Comparison of ENCODE assay signal across 23 cellular contexts in genomic region chr2:187890690-187891089, GRCh38.
DNase-seq lines count a peak whose midpoint lies in the region; ATAC-seq, FAIRE-seq and TF ChIP-seq lines count a peak whose summit lies in the region.
"Had no signal": no experiment of that assay in that cellular context is flagged by ENCODE, and none has a peak within 500 bp of the region (broad histone marks: within the 10 kb centered on the region; RNA-seq: fewer than 3 reads in every experiment).

No MANE protein-coding gene starts in this region.

- H3K9ac ChIP-seq in mammary epithelial cell (ENCODE audit: insufficient read depth, low read length) = no peak overlapping the region
- H3K9ac ChIP-seq: BLaER1 treated with 17β-estradiol and CSF1 and Interleukin-3, amounts not matched to agents 10 nM and 100 nM had no signal

- H3K4me3 ChIP-seq in mammary epithelial cell (replicated peaks in 1 of 3; ENCODE audit: insufficient read depth in 1 of 3, low read depth in 2 of 3, low read length in 3 of 3) = no peak overlapping the region
- H3K4me3 ChIP-seq in epithelial cell of proximal tubule (ENCODE audit: low read depth, low read length) = no peak overlapping the region
- H3K4me3 ChIP-seq in small intestine (ENCODE audit: low read depth in 1 of 2, low read length in 2 of 2) = no peak overlapping the region
- H3K4me3 ChIP-seq: BLaER1 treated with 17β-estradiol and CSF1 and Interleukin-3, amounts not matched to agents 10 nM and 100 nM; hepatocyte; lower lobe of right lung; SJCRH30; smooth muscle cell; thoracic aorta had no signal

- TF ChIP-seq CTCF in mammary epithelial cell (conservative IDR thresholded peaks at IDR 0.05 in 1 of 2, IDR thresholded peaks at IDR 0.05 in 1 of 2; ENCODE audit: extremely low read depth in 1 of 2, insufficient read depth in 1 of 2, low read depth in 1 of 2, low read length in 2 of 2) (no peak), MCF 10A (IDR thresholded peaks at IDR 0.05; ENCODE audit: unreplicated experiment) (no peak), epithelial cell of proximal tubule (conservative IDR thresholded peaks at IDR 0.05; ENCODE audit: low read depth, low read length) (no peak)

- CTCF ChIA-PET in mammary epithelial cell (lab: Charles Lee; ENCODE audit: low non-redundant PET) (no interaction called here), MCF 10A (lab: Yijun Ruan, JAX) (no interaction called here)

- no peaks in the 10 kb centered on the region for H3K4me1 Mint-ChIP-seq in MCF 10A (ENCODE audit: insufficient read depth, unreplicated experiment)
- no peaks in the 10 kb centered on the region for H3K4me1 Mint-ChIP-seq in activated naive CD8-positive, alpha-beta T cell treated with anti-CD3 and anti-CD28 coated beads for 36 hours
- H3K4me1 Mint-ChIP-seq: stimulated activated naive B cell treated with anti-CD40 and anti-IgM and Interleukin-4, amounts not matched to agents 10 μg/mL and 1 μg/mL and 100 μg/mL, for 72 hours had no signal

- dilution Hi-C loops in mammary epithelial cell (cut with HindIII; ENCODE audit: low sequenced_read_pairs) = no loop called here

- no peaks in the 10 kb centered on the region for H4K20me1 ChIP-seq in mammary epithelial cell (ENCODE audit: insufficient read depth, low read length)
- H4K20me1 ChIP-seq: BLaER1 treated with 17β-estradiol and CSF1 and Interleukin-3, amounts not matched to agents 10 nM and 100 nM had no signal

- BruUV-seq in mammary epithelial cell (replicated peaks; lab: Mats Ljungman, UMichigan) (no TSS peak), MCF 10A (replicated peaks; lab: Mats Ljungman, UMichigan) (no TSS peak)

- H3K9me3 Mint-ChIP-seq in MCF 10A (ENCODE audit: unreplicated experiment) = peaks cover 8% of the 10 kb centered on the region
- peaks cover 2% of the 10 kb centered on the region for H3K9me3 Mint-ChIP-seq in activated naive CD8-positive, alpha-beta T cell treated with anti-CD3 and anti-CD28 coated beads for 36 hours
- H3K9me3 Mint-ChIP-seq: activated T-cell treated with anti-CD3 and anti-CD28 coated beads, Interleukin-2, amount 50 U/mL, for 4 hours; dendritic cell treated with granulocyte-macrophage colony-stimulating factor and Interleukin-4, amounts not matched to agents 40 ng/mL and 50 ng/mL, for 4 days had no signal

- H3K27ac Mint-ChIP-seq in MCF 10A (ENCODE audit: low read depth, unreplicated experiment) = no peak overlapping the region
- no peak overlapping the region for H3K27ac Mint-ChIP-seq in activated naive CD8-positive, alpha-beta T cell treated with anti-CD3 and anti-CD28 coated beads for 36 hours
- H3K27ac Mint-ChIP-seq: dendritic cell treated with granulocyte-macrophage colony-stimulating factor and Interleukin-4, amounts not matched to agents 40 ng/mL and 50 ng/mL, for 4 days; stimulated activated naive B cell treated with anti-CD40 and anti-IgM and Interleukin-4, amounts not matched to agents 10 μg/mL and 1 μg/mL and 100 μg/mL, for 72 hours had no signal

- H2AFZ ChIP-seq in mammary epithelial cell (ENCODE audit: low read depth, low read length) = no peak overlapping the region
- H2AFZ ChIP-seq: hepatocyte had no signal

- 0% methylated on average over 2 of the region's 2 CpGs for WGBS in mammary epithelial cell (ENCODE audit: low coverage, missing lambda C conversion rate)
- 5 to 37% (median 19%) methylated on average over 2 of the region's 2 CpGs for WGBS in small intestine, 3 donors

- no peak for FAIRE-seq in small intestine (lab: Jason Lieb, UNC)
- FAIRE-seq: TTC549 had no signal

- in situ Hi-C loops in mammary epithelial cell (cut with MboI; ENCODE audit: low sequenced_read_pairs in 2 of 2) = no loop called here

- H3K27me3 Mint-ChIP-seq in MCF 10A (ENCODE audit: insufficient read depth, unreplicated experiment) = no peaks in the 10 kb centered on the region
- H3K27me3 Mint-ChIP-seq in activated naive CD8-positive, alpha-beta T cell treated with anti-CD3 and anti-CD28 coated beads for 36 hours = peaks cover 3% of the 10 kb centered on the region
- H3K27me3 Mint-ChIP-seq: dendritic cell treated with granulocyte-macrophage colony-stimulating factor and Interleukin-4, amounts not matched to agents 40 ng/mL and 50 ng/mL, for 4 days; stimulated activated naive B cell treated with anti-CD40 and anti-IgM and Interleukin-4, amounts not matched to agents 10 μg/mL and 1 μg/mL and 100 μg/mL, for 72 hours had no signal

- H3K36me3 Mint-ChIP-seq in MCF 10A (ENCODE audit: insufficient read depth, unreplicated experiment) = no peaks in the 10 kb centered on the region
- no peaks in the 10 kb centered on the region for H3K36me3 Mint-ChIP-seq in activated naive CD8-positive, alpha-beta T cell treated with anti-CD3 and anti-CD28 coated beads for 36 hours
- H3K36me3 Mint-ChIP-seq: stimulated activated naive B cell treated with anti-CD40 and anti-IgM and Interleukin-4, amounts not matched to agents 10 μg/mL and 1 μg/mL and 100 μg/mL, for 72 hours had no signal

- H3K4me3 Mint-ChIP-seq in MCF 10A (ENCODE audit: unreplicated experiment) = no peak overlapping the region
- H3K4me3 Mint-ChIP-seq in activated naive CD8-positive, alpha-beta T cell treated with anti-CD3 and anti-CD28 coated beads for 36 hours = no peak overlapping the region
- H3K4me3 Mint-ChIP-seq: activated T-cell treated with anti-CD3 and anti-CD28 coated beads, Interleukin-2, amount 50 U/mL, for 4 hours; dendritic cell treated with granulocyte-macrophage colony-stimulating factor and Interleukin-4, amounts not matched to agents 40 ng/mL and 50 ng/mL, for 4 days; stimulated activated naive B cell treated with anti-CD40 and anti-IgM and Interleukin-4, amounts not matched to agents 10 μg/mL and 1 μg/mL and 100 μg/mL, for 72 hours had no signal

- no peaks in the 10 kb centered on the region for H3K27me3 ChIP-seq in mammary epithelial cell (ENCODE audit: insufficient read depth, low read length)
- H3K27me3 ChIP-seq in small intestine (ENCODE audit: control insufficient read depth in 2 of 2, insufficient read depth in 2 of 2, low read length in 2 of 2) = no peaks in the 10 kb centered on the region
- H3K27me3 ChIP-seq: BLaER1 treated with 17β-estradiol and CSF1 and Interleukin-3, amounts not matched to agents 10 nM and 100 nM; hepatocyte; SJCRH30 had no signal

- no peak for ATAC-seq in GM18907 (IDR thresholded peaks at IDR 0.05; ENCODE audit: unreplicated experiment)
- ATAC-seq: activated T-cell treated with anti-CD3 and anti-CD28 coated beads, Interleukin-2, amount 50 U/mL, for 4 hours; lower lobe of right lung; stimulated activated naive B cell treated with anti-CD40 and anti-IgM and Interleukin-4, amounts not matched to agents 10 μg/mL and 1 μg/mL and 100 μg/mL, for 72 hours had no signal

- intact Hi-C loops in mammary epithelial cell (cut with micrococcal nuclease) (no loop called here), MCF 10A (cut with micrococcal nuclease) (no loop called here)

- no peaks in the 10 kb centered on the region for H3K79me2 ChIP-seq in mammary epithelial cell (ENCODE audit: insufficient read depth, low read length)
- H3K79me2 ChIP-seq: hepatocyte had no signal

- no peaks in the 10 kb centered on the region for H3K36me3 ChIP-seq in mammary epithelial cell (ENCODE audit: insufficient read depth, low read length)
- no peaks in the 10 kb centered on the region for H3K36me3 ChIP-seq in small intestine (ENCODE audit: control insufficient read depth in 2 of 2, insufficient read depth in 2 of 2, low read length in 2 of 2)
- H3K36me3 ChIP-seq: BLaER1 treated with 17β-estradiol and CSF1 and Interleukin-3, amounts not matched to agents 10 nM and 100 nM; lower lobe of right lung; SJCRH30; thoracic aorta had no signal

- H3K4me1 ChIP-seq in mammary epithelial cell (ENCODE audit: insufficient read depth, low read length) (no peaks in the 10 kb centered on the region), small intestine (ENCODE audit: control insufficient read depth in 2 of 2, insufficient read depth in 1 of 2, low read depth in 1 of 2, low read length in 1 of 2) (no peaks in the 10 kb centered on the region)
- H3K4me1 ChIP-seq: BLaER1 treated with 17β-estradiol and CSF1 and Interleukin-3, amounts not matched to agents 10 nM and 100 nM; lower lobe of right lung; SJCRH30 had no signal

- no peaks in the 10 kb centered on the region for H3K9me3 ChIP-seq in mammary epithelial cell (replicated peaks; ENCODE audit: insufficient read depth, low read length)
- no peaks in the 10 kb centered on the region for H3K9me3 ChIP-seq in small intestine (ENCODE audit: control insufficient read depth, low read depth)
- H3K9me3 ChIP-seq: lower lobe of right lung, SJCRH30, thoracic aorta had no signal

- POLR2A ChIA-PET in MCF 10A (lab: Yijun Ruan, JAX) = interaction anchor here (0.6 kb wide), 1 partner anchor 24 kb away, joined by 3 read pairs; no protein-coding TSS in a partner anchor

- DNase-seq in mammary epithelial cell (peak; percentile 3), MCF 10A (ENCODE audit: unreplicated experiment) (no peak), NCI-H526 (lab: John Stamatoyannopoulos, UW) (peak; percentile 84 to 91), epithelial cell of proximal tubule (ENCODE audit: low read depth) (peak; percentile 18), small intestine (peak; percentile 66), SHP77 (lab: John Stamatoyannopoulos, UW) (no peak)
- DNase-seq in activated naive CD8-positive, alpha-beta T cell treated with anti-CD3 and anti-CD28 coated beads for 36 hours = no peak
- DNase-seq: activated naive CD4-positive, alpha-beta T cell treated with Interleukin-2 at 50 U/mL for 16 hours; activated T-cell treated with anti-CD3 and anti-CD28 coated beads, Interleukin-2, amount 50 U/mL, for 4 hours; amniotic stem cell; lower lobe of right lung; NCI-H2107; NCI-H82; SJCRH30; stimulated activated naive B cell treated with anti-CD40 and anti-IgM and Interleukin-4, amounts not matched to agents 10 μg/mL and 1 μg/mL and 100 μg/mL, for 72 hours; T-helper 1 cell had no signal

- H3K4me2 ChIP-seq in mammary epithelial cell (ENCODE audit: insufficient read depth, low read depth, low read length) = no peak overlapping the region
- H3K4me2 ChIP-seq: BLaER1 treated with 17β-estradiol and CSF1 and Interleukin-3, amounts not matched to agents 10 nM and 100 nM; hepatocyte; smooth muscle cell had no signal

- no peak overlapping the region for H3K27ac ChIP-seq in mammary epithelial cell (ENCODE audit: insufficient read depth, low read depth, low read length)
- no peak overlapping the region for H3K27ac ChIP-seq in small intestine (ENCODE audit: low read depth in 1 of 2, low read length in 1 of 2)
- H3K27ac ChIP-seq: BLaER1 treated with 17β-estradiol and CSF1 and Interleukin-3, amounts not matched to agents 10 nM and 100 nM; hepatocyte; lower lobe of right lung; SJCRH30; thoracic aorta had no signal

Comparison
In these comparisons a context has a peak if more than half of its experiments do, and no peak if none do; other contexts are left out.
1. DNase-seq: peak in mammary epithelial cell (single experiment), NCI-H526 (2 of 2), epithelial cell of proximal tubule (single experiment) and small intestine (single experiment); none in MCF 10A (single experiment), SHP77 (0 of 2) and activated naive CD8-positive, alpha-beta T cell treated with anti-CD3 and anti-CD28 coated beads for 36 hours (single experiment).